In the genomic region with DNA sequence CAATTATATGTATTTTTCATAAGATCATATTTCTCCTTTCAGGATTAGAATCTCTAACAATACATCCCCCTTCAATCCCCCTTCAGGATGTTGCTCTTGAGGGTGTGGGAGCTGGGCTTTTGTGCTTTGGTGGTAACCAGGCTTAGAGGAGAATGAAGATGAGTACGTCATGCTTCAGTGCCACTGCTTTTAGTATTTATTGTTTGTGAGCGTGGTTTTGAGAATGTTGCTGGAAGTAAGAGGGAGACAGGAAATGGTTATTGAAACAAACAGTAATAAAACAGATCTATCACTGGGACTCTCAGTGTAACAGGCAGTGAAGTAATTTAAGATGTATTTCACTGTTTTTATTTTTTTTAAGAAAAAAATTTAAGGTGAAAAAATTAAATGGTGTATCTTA, we compare ENCODE assay signal across 1 cellular context.
TF ChIP-seq lines count a peak whose summit lies in the region.

No MANE protein-coding gene starts in this region.

TF ChIP-seq in endothelial cell of umbilical vein, 7 proteins besides CTCF, POLR2A, EP300 and RAD21 (continued from another document):
- no peak for TF ChIP-seq POLR2AphosphoS5 (IDR thresholded peaks at IDR 0.05; ENCODE audit: insufficient read depth, low read depth, low read length)
- no peak for TF ChIP-seq FOS (IDR thresholded peaks at IDR 0.05; ENCODE audit: borderline replicate concordance, insufficient read depth, low read length)
- no peak for TF ChIP-seq MYC (IDR thresholded peaks at IDR 0.05; ENCODE audit: low read depth, low read length)
- no peak for TF ChIP-seq GATA2 (IDR thresholded peaks at IDR 0.05; ENCODE audit: insufficient read depth, insufficient read length, low read depth, low read length)
